ENCODE assay signal across 8 cellular contexts in genomic region chr22:41799486-41800347, GRCh38. TPM values are rescaled to one million over a fixed set of nuclear protein-coding genes. Genes with fewer than 3 reads are reported as not detected.
DNase-seq lines count a peak whose midpoint lies in the region; ATAC-seq and TF ChIP-seq lines count a peak whose summit lies in the region.

No MANE protein-coding gene starts in this region.

- H3K27me3 Mint-ChIP-seq in activated CD4-positive, alpha-beta memory T cell treated with anti-CD3 and anti-CD28 coated beads for 36 hours: no peaks in the 10 kb centered on the region
- H3K27me3 Mint-ChIP-seq in naive B cell: no peaks in the 10 kb centered on the region

- TF ChIP-seq CTCF in AG04450 (IDR thresholded peaks at IDR 0.05; ENCODE audit: low read depth, low read length) (0 out of 2 replicates have a peak, but pooled peaks have one; percentile 2), vagina (IDR thresholded peaks at IDR 0.05) (peak in 2 of 3 experiments; percentile 8 to 15)

- ATAC-seq in GM18519 (IDR thresholded peaks at IDR 0.05; ENCODE audit: low FRiP score, unreplicated experiment) (peak; percentile 11), HG03139 (IDR thresholded peaks at IDR 0.05; ENCODE audit: unreplicated experiment) (peak; percentile 22), naive B cell (ENCODE audit: low read depth in 2 of 2) (peak; percentile 44 to 48)

- H3K27ac ChIP-seq in AG04450 (ENCODE audit: low read depth, low read length) (peak overlapping the region; percentile 52), vagina (peak overlapping the region; percentile 88)

- H3K9me3 ChIP-seq in AG04450 (ENCODE audit: control insufficient read depth, insufficient read depth, low read length) (no peaks in the 10 kb centered on the region), vagina (no peaks in the 10 kb centered on the region)

- POLR2A ChIA-PET in AG04450 (lab: Yijun Ruan, JAX): interaction anchor here (0.6 to 2.2 kb wide), 10 partner anchors 27 to 147 kb away, joined by 3 to 11 read pairs (median 5); partner anchors contain the start of genes CENPM, MEI1 and SREBF2
- POLR2A ChIA-PET in activated CD4-positive, alpha-beta memory T cell treated with anti-CD3 and anti-CD28 coated beads for 36 hours (lab: Charles Lee): interaction anchor here (0.7 to 4.2 kb wide), 30 partner anchors 8 to 645 kb away, joined by 3 to 114 read pairs (median 6); partner anchors contain the start of genes CENPM, DESI1, MEI1 and NDUFA6

- peak overlapping the region; percentile 95 for H3K27ac Mint-ChIP-seq in activated CD4-positive, alpha-beta memory T cell treated with anti-CD3 and anti-CD28 coated beads for 36 hours
- peak overlapping the region; percentile 93 to 99 (median 99) for H3K27ac Mint-ChIP-seq in naive B cell

- H3K4me3 ChIP-seq in AG04450 (ENCODE audit: low read depth, low read length) (peak overlapping the region; percentile 98), vagina (peak overlapping the region; percentile 76 to 85)

- DNase-seq in AG04450 (ENCODE audit: low read depth, low spot score) (no peak), fibroblast of gingiva (ENCODE audit: low read depth) (peak; percentile 15), naive B cell (no peak), vagina (ENCODE audit: extremely low spot score in 2 of 2) (no peak), H4 (ENCODE audit: low spot score) (no peak)
- peak; percentile 38 for DNase-seq in activated CD4-positive, alpha-beta memory T cell treated with anti-CD3 and anti-CD28 coated beads for 36 hours

- no peak for TF ChIP-seq POLR2A in vagina (IDR thresholded peaks at IDR 0.05)

- intact Hi-C loops in activated CD4-positive, alpha-beta memory T cell treated with anti-CD3 and anti-CD28 coated beads for 36 hours (cut with micrococcal nuclease): loop anchor here (1.0 kb wide), 3 partner anchors 18 to 132 kb away; no protein-coding TSS in a partner anchor
- intact Hi-C loops in vagina (cut with DNase I): no loop called here

- peaks cover 23% of the 10 kb centered on the region for H3K4me1 ChIP-seq in vagina

- peaks cover 2% of the 10 kb centered on the region for H3K36me3 Mint-ChIP-seq in activated CD4-positive, alpha-beta memory T cell treated with anti-CD3 and anti-CD28 coated beads for 36 hours
- peaks cover 0 to 7% of the 10 kb centered on the region in 2 donors for H3K36me3 Mint-ChIP-seq in naive B cell

- H3K27me3 ChIP-seq in AG04450 (ENCODE audit: control insufficient read depth, insufficient read depth, low read length) (no peaks in the 10 kb centered on the region), vagina (no peaks in the 10 kb centered on the region)

- no peaks in the 10 kb centered on the region for H3K9me3 Mint-ChIP-seq in activated CD4-positive, alpha-beta memory T cell treated with anti-CD3 and anti-CD28 coated beads for 36 hours
- H3K9me3 Mint-ChIP-seq in naive B cell: no peaks in the 10 kb centered on the region

- H3K4me3 Mint-ChIP-seq in activated CD4-positive, alpha-beta memory T cell treated with anti-CD3 and anti-CD28 coated beads for 36 hours: peak overlapping the region; percentile 98
- peak overlapping the region; percentile 93 to 99 (median 98) for H3K4me3 Mint-ChIP-seq in naive B cell

- peaks cover 35% of the 10 kb centered on the region for H3K4me1 Mint-ChIP-seq in activated CD4-positive, alpha-beta memory T cell treated with anti-CD3 and anti-CD28 coated beads for 36 hours (ENCODE audit: low read depth)
- H3K4me1 Mint-ChIP-seq in naive B cell: peaks cover 16 to 43% (median 38%) of the 10 kb centered on the region in 3 donors

- CTCF ChIA-PET in AG04450 (lab: Charles Lee): interaction anchor here (0.8 to 2.3 kb wide), 5 partner anchors 53 to 141 kb away, joined by 4 to 18 read pairs (median 7); no protein-coding TSS in a partner anchor
- CTCF ChIA-PET in activated CD4-positive, alpha-beta memory T cell treated with anti-CD3 and anti-CD28 coated beads for 36 hours (lab: Charles Lee): interaction anchor here (0.6 to 5.3 kb wide), 15 partner anchors 9 to 147 kb away, joined by 3 to 54 read pairs (median 6); partner anchors contain the start of genes CENPM and SREBF2

- no peaks in the 10 kb centered on the region for H3K36me3 ChIP-seq in vagina

RNA-seq across cellular contexts. Expression of gene CCDC134, which starts 0.8 kb away (rescaled TPM):
- polyA plus RNA-seq in AG04450 (2011; rRNA removed) (2.6 and 3.5 TPM in 2 replicates), naive B cell (ENCODE audit: low read depth in 6 of 6) (1 to 10 TPM; 2.1 to 7.6 (median 3.6) TPM)
- polyA minus RNA-seq in AG04450 (2011; rRNA and poly(A)+ RNA removed): 15.6 and 17.8 TPM in 2 replicates
- 10 to 100 TPM; 16.1 to 17.6 TPM for total RNA-seq in activated CD4-positive, alpha-beta memory T cell treated with anti-CD3 and anti-CD28 coated beads for 36 hours
- total RNA-seq in vagina: 8.8 TPM
- total RNA-seq in H4 (2014; rRNA removed; shearing (Covaris generic)): 8.1 and 10.6 TPM in 2 replicates

RNA-seq across cellular contexts. Expression of gene SREBF2, which starts 33.2 kb away (rescaled TPM):
- polyA plus RNA-seq in AG04450 (2011; rRNA removed) (31.7 and 39.1 TPM in 2 replicates), naive B cell (ENCODE audit: low read depth in 6 of 6) (10 to 100 TPM; 30.1 to 52.8 (median 40.7) TPM)
- 42.7 and 49.5 TPM in 2 replicates for polyA minus RNA-seq in AG04450 (2011; rRNA and poly(A)+ RNA removed)
- 100 to 1,000 TPM; 131 to 137 TPM for total RNA-seq in activated CD4-positive, alpha-beta memory T cell treated with anti-CD3 and anti-CD28 coated beads for 36 hours
- total RNA-seq in vagina: 98.0 TPM
- total RNA-seq in H4 (2014; rRNA removed; shearing (Covaris generic)): 25.1 and 30.2 TPM in 2 replicates

Comparison
In these comparisons a context has a peak if more than half of its experiments do, and no peak if none do; other contexts are left out.
1. DNase-seq: peak in activated CD4-positive, alpha-beta memory T cell treated with anti-CD3 and anti-CD28 coated beads for 36 hours (single experiment) and fibroblast of gingiva (single experiment); none in AG04450 (single experiment), naive B cell (single experiment), vagina (0 of 2) and H4 (single experiment).
2. Peak in every context shown above with its lines, with median percentiles within 50 percentile points of each other: ATAC-seq.